8 cellular contexts compared by ENCODE assay signal in the genomic region with DNA sequence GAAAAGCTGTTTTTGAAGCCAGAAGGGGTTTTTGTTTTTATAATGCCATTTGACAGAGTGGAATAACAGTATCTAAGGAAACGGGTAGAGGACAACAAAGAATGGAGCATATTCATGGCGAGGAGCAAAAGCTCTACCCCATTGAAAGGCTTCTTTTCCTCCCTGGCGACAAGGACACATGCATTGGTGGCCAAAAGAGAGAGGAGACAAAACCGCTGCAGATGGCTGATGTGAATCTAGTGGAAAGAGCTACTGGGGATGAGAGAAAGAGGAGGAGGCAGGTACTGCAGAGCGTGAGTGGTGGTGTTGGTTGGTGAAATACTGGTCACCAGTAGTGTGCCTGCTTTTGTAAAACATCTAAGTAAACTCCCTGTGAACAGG. TPM values are rescaled to one million over a fixed set of nuclear protein-coding genes. Genes with fewer than 3 reads are reported as not detected.
DNase-seq lines count a peak whose midpoint lies in the region; ATAC-seq and TF ChIP-seq lines count a peak whose summit lies in the region.

No MANE protein-coding gene starts in this region.

- no peaks in the 10 kb centered on the region for H3F3A ChIP-seq in Loucy (ENCODE audit: low read depth)

- no peaks in the 10 kb centered on the region for H3K27me3 ChIP-seq in CD4-positive, alpha-beta memory T cell (ENCODE audit: insufficient read depth, low read length)
- H3K27me3 ChIP-seq in Loucy (ENCODE audit: insufficient read depth, low read length, poor library complexity, severe bottlenecking) = no peaks in the 10 kb centered on the region
- H3K27me3 ChIP-seq in adrenal gland = no peaks in the 10 kb centered on the region

- CTCF ChIA-PET in CD4-positive, alpha-beta memory T cell (lab: Charles Lee; ENCODE audit: partially characterized antibody) = interaction anchor here (1.1 to 2.5 kb wide), 4 partner anchors 11 to 563 kb away, joined by 3 to 14 read pairs (median 3); no protein-coding TSS in a partner anchor

- H3K27me3 Mint-ChIP-seq in CD4-positive, alpha-beta memory T cell = no peaks in the 10 kb centered on the region

- peak overlapping the region; percentile 70 to 96 (median 93) for H3K27ac Mint-ChIP-seq in CD4-positive, alpha-beta memory T cell

- DNase-seq in CD4-positive, alpha-beta memory T cell = peak in 2 of 5 donors; percentile 10 to 40
- DNase-seq in adrenal gland (peak in 2 of 7 donors; percentile 5 to 13), hippocampal formation (lab: John Stamatoyannopoulos, UW) (peak; percentile 69 to 87), skeletal muscle cell (ENCODE audit: low read depth) (no peak)
- DNase-seq in stimulated activated CD4-positive, alpha-beta T cell treated with anti-CD3 and anti-CD28 coated beads, Interleukin-1b, Interleukin-23, amount 100 ng/mL, for 48 hours = no peak
- DNase-seq in activated CD8-positive, alpha-beta memory T cell treated with anti-CD3 and anti-CD28 coated beads for 24 hours = no peak

- peak overlapping the region; percentile 17 for H3K27ac ChIP-seq in CD4-positive, alpha-beta memory T cell (ENCODE audit: low read depth, low read length)
- peak overlapping the region in 3 of 5 donors; percentile 52 to 77 (median 60) for H3K27ac ChIP-seq in adrenal gland

- peaks cover 4 to 5% of the 10 kb centered on the region in 2 donors for H3K36me3 Mint-ChIP-seq in CD4-positive, alpha-beta memory T cell

- peaks cover 18 to 32% (median 24%) of the 10 kb centered on the region in 4 donors for H3K4me1 Mint-ChIP-seq in CD4-positive, alpha-beta memory T cell

- H3K9ac ChIP-seq in Loucy (ENCODE audit: low read depth, low read length, poor library complexity, severe bottlenecking) = peak overlapping the region; percentile 69

- POLR2A ChIA-PET in CD4-positive, alpha-beta memory T cell (lab: Charles Lee; ENCODE audit: partially characterized antibody) = interaction anchor here (1.8 kb wide), 1 partner anchor 30 kb away, joined by 11 read pairs; no protein-coding TSS in a partner anchor

- H3K4me1 ChIP-seq in CD4-positive, alpha-beta memory T cell (ENCODE audit: insufficient read depth, low read length) = peaks cover 12% of the 10 kb centered on the region
- H3K4me1 ChIP-seq in Loucy (ENCODE audit: insufficient read depth, low read length, poor library complexity, severe bottlenecking) (peaks cover 18% of the 10 kb centered on the region), adrenal gland (replicated peaks in 1 of 2) (peaks cover 7 to 21% of the 10 kb centered on the region in 2 donors)

- peaks cover 9% of the 10 kb centered on the region for H4K20me1 ChIP-seq in Loucy (ENCODE audit: insufficient read depth, low read length, poor library complexity, severe bottlenecking)

- peak; percentile 19 for ATAC-seq in GM19395 (IDR thresholded peaks at IDR 0.05; ENCODE audit: unreplicated experiment)

- peak overlapping the region; percentile 92 to 99 (median 96) for H3K4me3 Mint-ChIP-seq in CD4-positive, alpha-beta memory T cell

- peak overlapping the region; percentile 75 for H3K4me2 ChIP-seq in Loucy (ENCODE audit: low read depth, low read length, poor library complexity, severe bottlenecking)

- peaks cover 49% of the 10 kb centered on the region for H3K79me2 ChIP-seq in Loucy (ENCODE audit: insufficient read depth, low read length)

- TF ChIP-seq POLR2A in adrenal gland (IDR thresholded peaks at IDR 0.05) = no peak

- H3K36me3 ChIP-seq in CD4-positive, alpha-beta memory T cell (ENCODE audit: insufficient read depth, low read length) = no peaks in the 10 kb centered on the region
- H3K36me3 ChIP-seq in Loucy (ENCODE audit: insufficient read depth, low read length) (no peaks in the 10 kb centered on the region), adrenal gland (replicated peaks in 1 of 2) (no peaks in the 10 kb centered on the region)

- H3K4me3 ChIP-seq in CD4-positive, alpha-beta memory T cell (ENCODE audit: low read length in 2 of 2) = peak overlapping the region; percentile 47 to 65
- H3K4me3 ChIP-seq in Loucy (ENCODE audit: low read length, poor library complexity, severe bottlenecking) = peak overlapping the region; percentile 92
- H3K4me3 ChIP-seq in adrenal gland = peak overlapping the region in 2 of 4 donors; percentile 46 to 65
- peak overlapping the region; percentile 86 for H3K4me3 ChIP-seq in skeletal muscle cell (ENCODE audit: low read depth, low read length)

- H3K9me2 ChIP-seq in Loucy (replicated peaks; ENCODE audit: low read depth, low read length) = no peaks in the 10 kb centered on the region

- TF ChIP-seq CTCF in Loucy (conservative IDR thresholded peaks at IDR 0.05; ENCODE audit: low read length) = no peak
- TF ChIP-seq CTCF in adrenal gland (IDR thresholded peaks at IDR 0.05) = no peak

- intact Hi-C loops in CD4-positive, alpha-beta memory T cell (cut with micrococcal nuclease) = loop anchor here (2.0 kb wide), 1 partner anchor 31 kb away; no protein-coding TSS in a partner anchor
- intact Hi-C loops in adrenal gland (cut with DNase I) = no loop called here

- H3K9me3 Mint-ChIP-seq in CD4-positive, alpha-beta memory T cell = no peaks in the 10 kb centered on the region

- H2AFZ ChIP-seq in Loucy (ENCODE audit: low read length) = peak overlapping the region; percentile 82

- H3K9me3 ChIP-seq in CD4-positive, alpha-beta memory T cell (ENCODE audit: control insufficient read depth in 1 of 2, low read length in 2 of 2) = no peaks in the 10 kb centered on the region
- H3K9me3 ChIP-seq in Loucy (ENCODE audit: insufficient read depth, low read depth, low read length) (no peaks in the 10 kb centered on the region), adrenal gland (replicated peaks in 1 of 3) (no peaks in the 10 kb centered on the region)

- WGBS in adrenal gland, 4 donors = 9 to 16% (median 12%) methylated on average over 5 of the region's 5 CpGs

RNA-seq across cellular contexts. Expression of a gene that starts 0.5 kb away (rescaled TPM):
- total RNA-seq in CD4-positive, alpha-beta memory T cell = 10 to 100 TPM; 40.5 to 44.5 TPM
- polyA plus RNA-seq in CD4-positive, alpha-beta memory T cell = 10 to 100 TPM in 1 of 2 donors, 1 to 10 TPM in 1; 4.4 to 23.0 TPM
- total RNA-seq in adrenal gland = 10 to 100 TPM; 28.7 to 78.1 (median 38.7) TPM
- 10 to 100 TPM in 1 of 3 donors, 1 to 10 TPM in 2; 2.5 to 19.6 (median 6.0) TPM for polyA plus RNA-seq in adrenal gland

Comparison
In these comparisons a context has a peak if more than half of its experiments do, and no peak if none do; other contexts are left out.
1. DNase-seq: peak in hippocampal formation (2 of 2); none in skeletal muscle cell (single experiment), stimulated activated CD4-positive, alpha-beta T cell treated with anti-CD3 and anti-CD28 coated beads, Interleukin-1b, Interleukin-23, amount 100 ng/mL, for 48 hours (single experiment) and activated CD8-positive, alpha-beta memory T cell treated with anti-CD3 and anti-CD28 coated beads for 24 hours (single experiment).